16 cellular contexts compared by ENCODE assay signal in genomic region chr2:10982931-10983701, GRCh38.
DNase-seq lines count a peak whose midpoint lies in the region; ATAC-seq, FAIRE-seq and TF ChIP-seq lines count a peak whose summit lies in the region.
"Had no signal": no experiment of that assay in that cellular context is flagged by ENCODE, and none has a peak within 500 bp of the region (broad histone marks: within the 10 kb centered on the region; RNA-seq: fewer than 3 reads in every experiment).

No MANE protein-coding gene starts in this region.

- H3K9me3 ChIP-seq in HepG2 (ENCODE audit: low read length) (peaks cover 21% of the 10 kb centered on the region), smooth muscle cell (replicated peaks; ENCODE audit: low read depth) (no peaks in the 10 kb centered on the region)

- H4K20me1 ChIP-seq in HepG2 (ENCODE audit: insufficient read depth, low read length): no peaks in the 10 kb centered on the region
- H4K20me1 ChIP-seq in smooth muscle cell (ENCODE audit: low read depth): no peaks in the 10 kb centered on the region

- H3K4me1 ChIP-seq in HepG2 (ENCODE audit: insufficient read depth, low read length): no peaks in the 10 kb centered on the region
- peaks cover 2% of the 10 kb centered on the region for H3K4me1 ChIP-seq in smooth muscle cell (ENCODE audit: low read depth)

- H3K79me2 ChIP-seq in HepG2 (ENCODE audit: insufficient read depth, low read length): no peaks in the 10 kb centered on the region
- H3K79me2 ChIP-seq in smooth muscle cell (ENCODE audit: low read depth): no peaks in the 10 kb centered on the region

- no peak overlapping the region for H3K27ac Mint-ChIP-seq in activated CD4-positive, alpha-beta T cell treated with anti-CD3 and anti-CD28 coated beads, Interleukin-2, amount 10 ng/mL, durations not matched to agents 24 days and 14 days
- H3K27ac Mint-ChIP-seq: activated T-helper 2 cell treated with anti-CD3 and anti-CD28 coated beads, Interferon-gamma antibody, Interleukin-2, Interleukin-4, amounts not matched to agents 10 μg/mL and 5 μg/mL and 100 μg/mL, durations not matched to agents 14 hours and 24 hours and 36 hours had no signal

- no peaks in the 10 kb centered on the region for H3K27me3 Mint-ChIP-seq in activated CD4-positive, alpha-beta T cell treated with anti-CD3 and anti-CD28 coated beads, Interleukin-2, amount 10 ng/mL, durations not matched to agents 24 days and 14 days

- intact Hi-C loops in dorsolateral prefrontal cortex (cut with DNase I) (no loop called here), HepG2 (cut with micrococcal nuclease; ENCODE audit: unreplicated experiment) (no loop called here)
- intact Hi-C loops in activated CD4-positive, alpha-beta T cell treated with anti-CD3 and anti-CD28 coated beads, Interleukin-2, amount 10 ng/mL, durations not matched to agents 24 days and 14 days (cut with micrococcal nuclease): no loop called here

- H3F3A ChIP-seq in smooth muscle cell (ENCODE audit: low read depth): peaks cover 4% of the 10 kb centered on the region

- peak; percentile 98 for DNase-seq in NCI-H2171 (lab: John Stamatoyannopoulos, UW)
- DNase-seq in dorsolateral prefrontal cortex: peak in 2 of 10 donors; percentile 24 to 52
- no peak for DNase-seq in HepG2 (ENCODE audit: low spot score)
- DNase-seq in smooth muscle cell (lab: John Stamatoyannopoulos, UW; ENCODE audit: unreplicated experiment): no peak
- DNase-seq in RCC 7860 (ENCODE audit: low spot score): no peak
- no peak for DNase-seq in activated CD4-positive, alpha-beta T cell treated with anti-CD3 and anti-CD28 coated beads, Interleukin-2, amount 10 ng/mL, durations not matched to agents 24 days and 14 days
- DNase-seq in activated CD4-positive, alpha-beta T cell treated with anti-CD3 and anti-CD28 coated beads for 48 hours: no peak
- DNase-seq: NCI-H1105; stimulated activated CD4-positive, alpha-beta T cell treated with anti-CD3 and anti-CD28 coated beads, Interleukin-4, amount 100 ng/mL, for 24 hours; stimulated activated naive CD4-positive, alpha-beta T cell; T-helper 2 cell had no signal

- H3K9me3 Mint-ChIP-seq in activated CD4-positive, alpha-beta T cell treated with anti-CD3 and anti-CD28 coated beads, Interleukin-2, amount 10 ng/mL, durations not matched to agents 24 days and 14 days: no peaks in the 10 kb centered on the region
- H3K9me3 Mint-ChIP-seq: activated T-helper 2 cell treated with anti-CD3 and anti-CD28 coated beads, Interferon-gamma antibody, Interleukin-2, Interleukin-4, amounts not matched to agents 10 μg/mL and 5 μg/mL and 100 μg/mL, durations not matched to agents 14 hours and 24 hours and 36 hours had no signal

- H3K9ac ChIP-seq in HepG2 (ENCODE audit: insufficient read depth, low read depth, low read length) (no peak overlapping the region), smooth muscle cell (ENCODE audit: low read depth) (no peak overlapping the region)

- H3K27me3 ChIP-seq in dorsolateral prefrontal cortex (peaks cover 0 to 3% (median 0%) of the 10 kb centered on the region in 45 donors), HepG2 (ENCODE audit: control insufficient read depth in 1 of 2, insufficient read depth in 2 of 2, low read length in 2 of 2) (peaks cover 11 to 61% of the 10 kb centered on the region in 2 experiments; a peak in 4 of 5 replicates), smooth muscle cell (ENCODE audit: low read depth) (no peaks in the 10 kb centered on the region)

- CTCF ChIA-PET in HepG2 (lab: Yijun Ruan, JAX; ENCODE audit: low intra/inter-chr PET ratio, low total read pairs): no interaction called here

- POLR2A ChIA-PET in HepG2 (lab: Yijun Ruan, JAX): no interaction called here

- peak overlapping the region in 55 of 59 donors; percentile 10 to 89 (median 70) for H3K27ac ChIP-seq in dorsolateral prefrontal cortex
- H3K27ac ChIP-seq in HepG2 (ENCODE audit: extremely low read length, insufficient read depth, low read length): no peak overlapping the region
- H3K27ac ChIP-seq in smooth muscle cell (ENCODE audit: low read depth): no peak overlapping the region

- TF ChIP-seq CTCF in dorsolateral prefrontal cortex (IDR thresholded peaks at IDR 0.05 in 54 of 56, conservative IDR thresholded peaks at IDR 0.05 in 2 of 56; ENCODE audit: low read depth in 1 of 56, partially characterized antibody in 56 of 56): no peak
- no peak for TF ChIP-seq CTCF in HepG2 (CRISPR knock-in tag; IDR thresholded peaks at IDR 0.05)
- no peak for TF ChIP-seq CTCF in smooth muscle cell (IDR thresholded peaks at IDR 0.05; ENCODE audit: borderline replicate concordance, insufficient read depth, poor library complexity, severe bottlenecking)

- no TSS peak for BruUV-seq in HepG2 (replicated peaks; lab: Mats Ljungman, UMichigan)

- WGBS in HepG2 (ENCODE audit: low lambda C conversion rate): 58% methylated on average over 25 of the region's 25 CpGs
- 70% methylated on average over 25 of the region's 25 CpGs for WGBS in smooth muscle cell (ENCODE audit: low lambda C conversion rate)

- no peak for TF ChIP-seq RAD21 in HepG2 (CRISPR knock-in tag; IDR thresholded peaks at IDR 0.05)

- H3K4me2 ChIP-seq in HepG2 (ENCODE audit: low read depth, low read length) (no peak overlapping the region), smooth muscle cell (peak overlapping the region; percentile 44)

- H2AFZ ChIP-seq in HepG2 (ENCODE audit: low read length) (no peak overlapping the region), smooth muscle cell (ENCODE audit: low read depth) (peak overlapping the region; percentile 67)

- H3K4me3 ChIP-seq in dorsolateral prefrontal cortex: peak overlapping the region in 56 of 59 donors; percentile 3 to 61 (median 36)
- H3K4me3 ChIP-seq in HepG2 (replicated peaks in 1 of 3; ENCODE audit: insufficient read depth in 1 of 3, low read depth in 2 of 3, low read length in 3 of 3): no peak overlapping the region
- no peak overlapping the region for H3K4me3 ChIP-seq in smooth muscle cell

- ATAC-seq in HepG2 (no peak), GM21515 (IDR thresholded peaks at IDR 0.05; ENCODE audit: unreplicated experiment) (no peak)
- ATAC-seq: Panc1 had no signal

- no peak overlapping the region for H3K4me3 Mint-ChIP-seq in activated CD4-positive, alpha-beta T cell treated with anti-CD3 and anti-CD28 coated beads, Interleukin-2, amount 10 ng/mL, durations not matched to agents 24 days and 14 days

- no peak for FAIRE-seq in HepG2 (lab: Jason Lieb, UNC)
- FAIRE-seq in RCC 7860 (lab: Jason Lieb, UNC): no peak
- FAIRE-seq: G401.6, GM18507 had no signal

- TF ChIP-seq EP300 in HepG2 (IDR thresholded peaks at IDR 0.05; ENCODE audit: low read depth in 2 of 2, low read length in 2 of 2): no peak
- no peak for TF ChIP-seq EP300 in HepG2 (CRISPR knock-in tag; IDR thresholded peaks at IDR 0.05; ENCODE audit: borderline replicate concordance)

- no peaks in the 10 kb centered on the region for H3K36me3 Mint-ChIP-seq in activated CD4-positive, alpha-beta T cell treated with anti-CD3 and anti-CD28 coated beads, Interleukin-2, amount 10 ng/mL, durations not matched to agents 24 days and 14 days (ENCODE audit: low read depth)

- TF ChIP-seq POLR2A in HepG2 (IDR thresholded peaks at IDR 0.05; ENCODE audit: insufficient read depth in 1 of 2, low read depth in 2 of 2, low read length in 2 of 2): no peak

- in situ Hi-C loops in HepG2 (cut with HindIII; ENCODE audit: extremely low pct_ligation_motif_present, low pct_unique_long_range_greater_than_20kb): no loop called here

- no peaks in the 10 kb centered on the region for H3K4me1 Mint-ChIP-seq in activated CD4-positive, alpha-beta T cell treated with anti-CD3 and anti-CD28 coated beads, Interleukin-2, amount 10 ng/mL, durations not matched to agents 24 days and 14 days

- H3K36me3 ChIP-seq in HepG2 (replicated peaks in 1 of 2; ENCODE audit: control insufficient read depth in 1 of 2, insufficient read depth in 2 of 2, low read length in 2 of 2): no peaks in the 10 kb centered on the region
- no peaks in the 10 kb centered on the region for H3K36me3 ChIP-seq in smooth muscle cell (ENCODE audit: low read depth)

TF ChIP-seq in HepG2, 621 proteins besides CTCF, POLR2A, EP300 and RAD21:
- no peak for TF ChIP-seq NCOR1 (IDR thresholded peaks at IDR 0.05; ENCODE audit: borderline replicate concordance, low read length)
- peak; percentile 100 for TF ChIP-seq ZNF556 (CRISPR knock-in tag; IDR thresholded peaks at IDR 0.05; ENCODE audit: borderline replicate concordance)

Comparison
In these comparisons a context has a peak if more than half of its experiments do, and no peak if none do; other contexts are left out.
1. H3K27ac ChIP-seq: peak in dorsolateral prefrontal cortex (55 of 59); none in HepG2 (single experiment) and smooth muscle cell (single experiment).
2. H3K4me3 ChIP-seq: peak in dorsolateral prefrontal cortex (56 of 59); none in HepG2 (0 of 3) and smooth muscle cell (single experiment).